21 cellular contexts compared by ENCODE assay signal in the genomic region with DNA sequence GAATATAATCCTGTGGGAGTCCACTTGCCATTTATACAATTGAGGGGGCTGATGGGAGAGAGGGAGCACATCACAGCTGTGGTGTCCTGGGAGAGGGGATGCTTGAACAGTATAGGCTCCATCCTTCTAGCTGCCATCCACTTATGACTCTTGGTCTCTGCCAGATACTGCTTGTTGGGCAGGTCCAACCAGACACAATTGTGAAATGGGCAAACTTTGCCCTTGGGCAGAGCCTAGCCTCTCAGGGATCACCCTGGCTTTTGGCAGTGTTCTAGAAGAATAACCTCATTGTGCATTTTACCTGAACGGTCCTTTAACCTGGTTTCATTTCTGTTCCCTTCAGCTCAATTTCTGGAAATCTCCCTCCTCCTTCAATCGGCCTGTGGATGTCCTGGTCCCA. TPM values are rescaled to one million over a fixed set of nuclear protein-coding genes. Genes with fewer than 3 reads are reported as not detected.
DNase-seq lines count a peak whose midpoint lies in the region; ATAC-seq and TF ChIP-seq lines count a peak whose summit lies in the region.
"Had no signal": no experiment of that assay in that cellular context is flagged by ENCODE, and none has a peak within 500 bp of the region (broad histone marks: within the 10 kb centered on the region; RNA-seq: fewer than 3 reads in every experiment).

No MANE protein-coding gene starts in this region.

- H3K27me3 ChIP-seq in ascending aorta (no peaks in the 10 kb centered on the region), right atrium auricular region (no peaks in the 10 kb centered on the region)

- no peak overlapping the region for H3K4me3 ChIP-seq in ascending aorta
- no peak overlapping the region for H3K4me3 ChIP-seq in right atrium auricular region

- H3K4me1 Mint-ChIP-seq in brain (peaks cover 70% of the 10 kb centered on the region), nephron progenitor cell (peaks cover 64% of the 10 kb centered on the region), type B pancreatic cell (ENCODE audit: unreplicated experiment) (peaks cover 40% of the 10 kb centered on the region)

- H3K27me3 Mint-ChIP-seq in brain = peaks cover 10% of the 10 kb centered on the region
- peaks cover 7% of the 10 kb centered on the region for H3K27me3 Mint-ChIP-seq in nephron progenitor cell (ENCODE audit: low read depth, poor library complexity)
- no peaks in the 10 kb centered on the region for H3K27me3 Mint-ChIP-seq in type B pancreatic cell

- H3K27ac Mint-ChIP-seq in brain = peak overlapping the region in 3 of 5 experiments; percentile 63 to 99 (median 95)
- H3K27ac Mint-ChIP-seq in nephron progenitor cell = peak overlapping the region; percentile 69
- H3K27ac Mint-ChIP-seq in type B pancreatic cell = peak overlapping the region; percentile 28

- H3K4me1 ChIP-seq in ascending aorta = no peaks in the 10 kb centered on the region
- no peaks in the 10 kb centered on the region for H3K4me1 ChIP-seq in right atrium auricular region
- H3K4me1 ChIP-seq: Caco-2 had no signal

- no peak for TF ChIP-seq CTCF in brain (conservative IDR thresholded peaks at IDR 0.05)
- no peak for TF ChIP-seq CTCF in nephron progenitor cell (IDR thresholded peaks at IDR 0.05)
- no peak for TF ChIP-seq CTCF in type B pancreatic cell (conservative IDR thresholded peaks at IDR 0.05)
- no peak for TF ChIP-seq CTCF in ascending aorta (IDR thresholded peaks at IDR 0.05)
- no peak for TF ChIP-seq CTCF in right atrium auricular region (IDR thresholded peaks at IDR 0.05)

- H3K27ac ChIP-seq in ascending aorta = no peak overlapping the region
- H3K27ac ChIP-seq in right atrium auricular region = no peak overlapping the region
- H3K27ac ChIP-seq: KMS-11 had no signal

- H3K4me3 Mint-ChIP-seq in brain (no peak overlapping the region), nephron progenitor cell (no peak overlapping the region), type B pancreatic cell (no peak overlapping the region)

- H3K9me3 ChIP-seq in ascending aorta = no peaks in the 10 kb centered on the region
- no peaks in the 10 kb centered on the region for H3K9me3 ChIP-seq in right atrium auricular region
- H3K9me3 ChIP-seq: Caco-2 had no signal

- intact Hi-C loops in ascending aorta (cut with DNase I) = loop anchor here (10.0 kb wide), 1 partner anchor 56 kb away; no protein-coding TSS in a partner anchor

- H3K9me3 Mint-ChIP-seq in brain = peaks cover 0 to 7% (median 0%) of the 10 kb centered on the region in 5 experiments
- peaks cover 16% of the 10 kb centered on the region for H3K9me3 Mint-ChIP-seq in nephron progenitor cell
- H3K9me3 Mint-ChIP-seq in type B pancreatic cell = peaks cover 19% of the 10 kb centered on the region

- peaks cover 7% of the 10 kb centered on the region for H3K36me3 Mint-ChIP-seq in brain
- no peaks in the 10 kb centered on the region for H3K36me3 Mint-ChIP-seq in nephron progenitor cell (ENCODE audit: low read depth)
- H3K36me3 Mint-ChIP-seq in type B pancreatic cell = peaks cover 7% of the 10 kb centered on the region

- DNase-seq in nephron progenitor cell = no peak
- DNase-seq in type B pancreatic cell (ENCODE audit: extremely low spot score, unreplicated experiment) = no peak
- no peak for DNase-seq in ascending aorta (ENCODE audit: low spot score in 2 of 2)
- no peak for DNase-seq in NCI-H2196 treated with DMSO at 0.1 percent for 48 hours (lab: John Stamatoyannopoulos, UW; ENCODE audit: unreplicated experiment)
- DNase-seq in right atrium auricular region (ENCODE audit: low spot score) = no peak
- DNase-seq: ACHN; AML-193; Caco-2; DMS53; H7; NCI-H1092 treated with DMSO at 0.1 percent for 48 hours; NCI-H1694 treated with DMSO at 0.1 percent for 48 hours; NCI-H69; NK-92 treated with Interleukin-12 subunit alpha and Interleukin-12 subunit beta, amount 100 ng/mL, for 24 hours; SHP77 treated with DMSO at 0.1 percent for 48 hours had no signal

- ATAC-seq in esophagus mucosa = peak; percentile 88

- H3K36me3 ChIP-seq in ascending aorta = no peaks in the 10 kb centered on the region
- H3K36me3 ChIP-seq in right atrium auricular region = no peaks in the 10 kb centered on the region

RNA-seq across cellular contexts. Expression of a gene that starts 6.0 kb away (rescaled TPM):
- polyA plus RNA-seq in brain (ENCODE audit: insufficient read depth, low read depth, low replicate concordance) = 0.34 TPM
- 9.4 TPM for total RNA-seq in esophagus mucosa
- 7.4 and 17.4 TPM in 2 replicates for total RNA-seq in type B pancreatic cell (ENCODE audit: low replicate concordance)
- not detected for total RNA-seq in ascending aorta
- 1 to 10 TPM; 2.0 to 6.0 TPM for total RNA-seq in right atrium auricular region
- total RNA-seq: H7, OCI-LY7 had no signal

RNA-seq across cellular contexts. Expression of a gene that starts 32.3 kb away (rescaled TPM):
- polyA plus RNA-seq in brain (ENCODE audit: insufficient read depth, low read depth, low replicate concordance) = 0.97 TPM
- not detected for total RNA-seq in esophagus mucosa
- total RNA-seq in type B pancreatic cell (ENCODE audit: low replicate concordance) = 16.3 and 19.8 TPM in 2 replicates
- total RNA-seq in ascending aorta = not detected
- not detected for total RNA-seq in right atrium auricular region
- total RNA-seq: H7, OCI-LY7, RPMI7951 had no signal

RNA-seq across cellular contexts. Expression of a gene that starts 45.7 kb away (rescaled TPM):
- polyA plus RNA-seq in brain (ENCODE audit: insufficient read depth, low read depth, low replicate concordance) = 2.3 TPM
- not detected for total RNA-seq in esophagus mucosa
- 0.68 TPM in 1 of 2 replicates, not detected in the other for total RNA-seq in type B pancreatic cell (ENCODE audit: low replicate concordance)
- total RNA-seq in ascending aorta = not detected
- total RNA-seq in right atrium auricular region = not detected
- total RNA-seq: Caco-2, M059J, OCI-LY7 had no signal

Comparison
In these comparisons a context has a peak if more than half of its experiments do, and no peak if none do; other contexts are left out.
1. H3K27ac Mint-ChIP-seq: peak in every context shown above with its lines; median percentile 95 in brain; 69 in nephron progenitor cell; 28 in type B pancreatic cell.
2. RNA of a gene that starts 32.3 kb away (total RNA-seq): 16.3 to 19.8 TPM in type B pancreatic cell; not detected in esophagus mucosa (single experiment), not detected in right atrium auricular region and not detected in ascending aorta (single experiment); every median in the first group is over 10 times any median in the second.